ENCODE assay signal across 23 cellular contexts in genomic region chr12:67669217-67669924, GRCh38. TPM values are rescaled to one million over a fixed set of nuclear protein-coding genes. Genes with fewer than 3 reads are reported as not detected.
DNase-seq lines count a peak whose midpoint lies in the region; ATAC-seq and TF ChIP-seq lines count a peak whose summit lies in the region.
"Had no signal": no experiment of that assay in that cellular context is flagged by ENCODE, and none has a peak within 500 bp of the region (broad histone marks: within the 10 kb centered on the region; RNA-seq: fewer than 3 reads in every experiment).

No MANE protein-coding gene starts in this region.

- H3K27ac Mint-ChIP-seq in activated naive CD8-positive, alpha-beta T cell treated with anti-CD3 and anti-CD28 coated beads, Interleukin-2, amount 50 U/mL, for 24 hours, result peak overlapping the region; percentile 71
- peak overlapping the region; percentile 66 to 89 for H3K27ac Mint-ChIP-seq in natural killer cell
- H3K27ac Mint-ChIP-seq: activated T-helper 1 cell treated with anti-CD3 and anti-CD28 coated beads, Interleukin-12 subunit alpha, Interleukin-12 subunit beta, Interleukin-2, Interleukin-4 antibody, amounts not matched to agents 30 ng/mL and 10 ng/mL and 1 ng/mL, durations not matched to agents 14 hours and 24 hours and 36 hours; progenitor cell of endocrine pancreas; WTC11 had no signal

- no peak for ATAC-seq in heart right ventricle
- ATAC-seq in activated naive CD8-positive, alpha-beta T cell treated with anti-CD3 and anti-CD28 coated beads, Interleukin-2, amount 50 U/mL, for 24 hours, result peak; percentile 78
- ATAC-seq in natural killer cell, result peak; percentile 46 to 48 (median 47)
- peak; percentile 18 to 51 for ATAC-seq in upper lobe of left lung (ENCODE audit: low FRiP score in 2 of 2)
- ATAC-seq in HG02678 (IDR thresholded peaks at IDR 0.05; ENCODE audit: unreplicated experiment), result no peak
- no peak for ATAC-seq in HG02623 (IDR thresholded peaks at IDR 0.05; ENCODE audit: unreplicated experiment)
- no peak for ATAC-seq in GM18861 (IDR thresholded peaks at IDR 0.05; ENCODE audit: unreplicated experiment)
- ATAC-seq: WTC11 had no signal

- no peak overlapping the region for H3K4me3 Mint-ChIP-seq in activated naive CD8-positive, alpha-beta T cell treated with anti-CD3 and anti-CD28 coated beads, Interleukin-2, amount 50 U/mL, for 24 hours
- H3K4me3 Mint-ChIP-seq in natural killer cell, result peak overlapping the region; percentile 48
- H3K4me3 Mint-ChIP-seq: activated T-helper 1 cell treated with anti-CD3 and anti-CD28 coated beads, Interleukin-12 subunit alpha, Interleukin-12 subunit beta, Interleukin-2, Interleukin-4 antibody, amounts not matched to agents 30 ng/mL and 10 ng/mL and 1 ng/mL, durations not matched to agents 14 hours and 24 hours and 36 hours; brain; neural crest cell; WTC11 had no signal

- H3K27me3 ChIP-seq in cardiac muscle cell, result no peaks in the 10 kb centered on the region
- H3K27me3 ChIP-seq in heart right ventricle, result no peaks in the 10 kb centered on the region
- H3K27me3 ChIP-seq in upper lobe of left lung, result no peaks in the 10 kb centered on the region
- H3K27me3 ChIP-seq: BLaER1 treated with 17β-estradiol and CSF1 and Interleukin-3, amounts not matched to agents 10 nM and 100 nM; colonic mucosa had no signal

- peaks cover 38% of the 10 kb centered on the region for H3K4me1 Mint-ChIP-seq in activated naive CD8-positive, alpha-beta T cell treated with anti-CD3 and anti-CD28 coated beads, Interleukin-2, amount 50 U/mL, for 24 hours
- H3K4me1 Mint-ChIP-seq in natural killer cell, result peaks cover 62 to 63% of the 10 kb centered on the region in 2 donors

- H3K36me3 ChIP-seq in cardiac muscle cell, result no peaks in the 10 kb centered on the region
- H3K36me3 ChIP-seq in heart right ventricle, result no peaks in the 10 kb centered on the region
- no peaks in the 10 kb centered on the region for H3K36me3 ChIP-seq in upper lobe of left lung
- H3K36me3 ChIP-seq: colonic mucosa had no signal

- TF ChIP-seq EP300 in upper lobe of left lung (IDR thresholded peaks at IDR 0.05), result no peak

- TF ChIP-seq CTCF in cardiac muscle cell (IDR thresholded peaks at IDR 0.05; ENCODE audit: low read depth, low read length), result no peak
- no peak for TF ChIP-seq CTCF in heart right ventricle (IDR thresholded peaks at IDR 0.05)
- TF ChIP-seq CTCF in natural killer cell (IDR thresholded peaks at IDR 0.05), result no peak
- TF ChIP-seq CTCF in upper lobe of left lung (IDR thresholded peaks at IDR 0.05), result no peak

- H3K4me3 ChIP-seq in cardiac muscle cell (no peak overlapping the region), heart right ventricle (no peak overlapping the region), upper lobe of left lung (no peak overlapping the region)
- H3K4me3 ChIP-seq: BLaER1 treated with 17β-estradiol and CSF1 and Interleukin-3, amounts not matched to agents 10 nM and 100 nM; colonic mucosa had no signal

- H3K9me3 ChIP-seq in cardiac muscle cell (ENCODE audit: low read depth) (no peaks in the 10 kb centered on the region), heart right ventricle (peaks cover 0 to 10% (median 0%) of the 10 kb centered on the region in 11 donors), upper lobe of left lung (no peaks in the 10 kb centered on the region)
- H3K9me3 ChIP-seq: colonic mucosa had no signal

- H3K4me1 ChIP-seq in cardiac muscle cell (ENCODE audit: low read depth), result no peaks in the 10 kb centered on the region
- peaks cover 6 to 78% (median 52%) of the 10 kb centered on the region in 9 donors for H3K4me1 ChIP-seq in heart right ventricle
- peaks cover 0 to 6% (median 0%) of the 10 kb centered on the region in 4 donors for H3K4me1 ChIP-seq in upper lobe of left lung
- H3K4me1 ChIP-seq: colonic mucosa had no signal

- peaks cover 38% of the 10 kb centered on the region for H3K36me3 Mint-ChIP-seq in activated naive CD8-positive, alpha-beta T cell treated with anti-CD3 and anti-CD28 coated beads, Interleukin-2, amount 50 U/mL, for 24 hours (ENCODE audit: low read depth)
- peaks cover 9% of the 10 kb centered on the region for H3K36me3 Mint-ChIP-seq in natural killer cell

- intact Hi-C loops in heart right ventricle (cut with DNase I), result loop anchor here in 2 of 10 donors (10.0 kb wide), 2 partner anchors 45 to 95 kb away; no protein-coding TSS in a partner anchor
- intact Hi-C loops in natural killer cell (cut with micrococcal nuclease), result no loop called here

- H3K9me3 Mint-ChIP-seq in activated naive CD8-positive, alpha-beta T cell treated with anti-CD3 and anti-CD28 coated beads, Interleukin-2, amount 50 U/mL, for 24 hours, result peaks cover 19% of the 10 kb centered on the region
- H3K9me3 Mint-ChIP-seq in natural killer cell, result peaks cover 0 to 5% of the 10 kb centered on the region in 2 donors

- peak overlapping the region; percentile 62 for H3K27ac ChIP-seq in cardiac muscle cell
- peak overlapping the region in 1 of 10 donors; percentile 6 for H3K27ac ChIP-seq in heart right ventricle
- H3K27ac ChIP-seq in upper lobe of left lung, result no peak overlapping the region
- H3K27ac ChIP-seq: BLaER1 treated with 17β-estradiol and CSF1 and Interleukin-3, amounts not matched to agents 10 nM and 100 nM; colonic mucosa had no signal

- H3K27me3 Mint-ChIP-seq in activated naive CD8-positive, alpha-beta T cell treated with anti-CD3 and anti-CD28 coated beads, Interleukin-2, amount 50 U/mL, for 24 hours, result no peaks in the 10 kb centered on the region
- no peaks in the 10 kb centered on the region for H3K27me3 Mint-ChIP-seq in natural killer cell (ENCODE audit: low read depth in 2 of 2)
- H3K27me3 Mint-ChIP-seq: progenitor cell of endocrine pancreas had no signal

- 96% methylated on average over 6 of the region's 6 CpGs for WGBS in heart right ventricle, 2 donors
- 91 to 93% methylated on average over 6 of the region's 6 CpGs for WGBS in upper lobe of left lung, 2 donors

- no peak for TF ChIP-seq POLR2A in upper lobe of left lung (IDR thresholded peaks at IDR 0.05)

- DNase-seq in cardiac muscle cell (ENCODE audit: low read depth in 1 of 2, low spot score in 1 of 2) (no peak), heart right ventricle (no peak), natural killer cell (no peak), upper lobe of left lung (no peak)
- no peak for DNase-seq in activated naive CD8-positive, alpha-beta T cell treated with anti-CD3 and anti-CD28 coated beads, Interleukin-2, amount 50 U/mL, for 24 hours
- DNase-seq: ACHN, colonic mucosa, HCEC 1CT, KG1, MV-4-11, NCI-H1694, NCI-H2171 treated with DMSO at 0.1 percent for 48 hours, NCI-H69, T1000 had no signal

RNA-seq across cellular contexts. Expression of gene DYRK2, which starts 20.8 kb away (rescaled TPM):
- total RNA-seq in cardiac muscle cell (58.2 and 95.9 TPM in 2 replicates), heart right ventricle (10 to 100 TPM; 30.0 to 55.8 (median 44.2) TPM), natural killer cell (100 to 1,000 TPM in 2 of 3 donors, 10 to 100 TPM in 1; 88.1 to 108 (median 108) TPM), upper lobe of left lung (10 to 100 TPM; 11.3 to 54.5 (median 17.9) TPM)
- polyA plus RNA-seq in cardiac muscle cell (48.2 and 66.3 TPM in 2 replicates), heart right ventricle (10 to 100 TPM in 1 of 2 donors, 1 to 10 TPM in 1; 6.4 to 10.1 TPM)

Comparison
In these comparisons a context has a peak if more than half of its experiments do, and no peak if none do; other contexts are left out.
1. ATAC-seq: peak in activated naive CD8-positive, alpha-beta T cell treated with anti-CD3 and anti-CD28 coated beads, Interleukin-2, amount 50 U/mL, for 24 hours (single experiment), natural killer cell (3 of 3) and upper lobe of left lung (2 of 2); none in heart right ventricle (0 of 8), HG02678 (single experiment), HG02623 (single experiment) and GM18861 (single experiment).